1 cellular context compared by ENCODE assay signal in genomic region chr16:57244767-57245471, GRCh38.
TF ChIP-seq lines count a peak whose summit lies in the region.

Gene ARL2BP, plus strand, starts transcription at chr16:57245259. Its CDS starts 109 bp downstream, at chr16:57245368.

TF ChIP-seq in HepG2, 621 proteins besides CTCF, POLR2A, EP300 and RAD21 (continued from another document and continues in another):
- TF ChIP-seq REST (IDR thresholded peaks at IDR 0.05; ENCODE audit: borderline replicate concordance in 1 of 2, low read depth in 1 of 2, low read length in 2 of 2), result no peak
- TF ChIP-seq PLRG1 (conservative IDR thresholded peaks at IDR 0.05), result no peak
- peak; percentile 76 for TF ChIP-seq SP2 (CRISPR knock-in tag; IDR thresholded peaks at IDR 0.05)
- TF ChIP-seq ZHX2 (IDR thresholded peaks at IDR 0.05; ENCODE audit: low read depth), result peak; percentile 51; the same call in 1 of the 2 replicates
- TF ChIP-seq ZHX2 (CRISPR knock-in tag; IDR thresholded peaks at IDR 0.05; ENCODE audit: borderline replicate concordance), result peak; percentile 79; the same call in 1 of the 2 replicates
- TF ChIP-seq ZNF672 (CRISPR knock-in tag; IDR thresholded peaks at IDR 0.05), result 0 out of 2 replicates have a peak, but pooled peaks have one; percentile 10
- TF ChIP-seq, protein P1, sequence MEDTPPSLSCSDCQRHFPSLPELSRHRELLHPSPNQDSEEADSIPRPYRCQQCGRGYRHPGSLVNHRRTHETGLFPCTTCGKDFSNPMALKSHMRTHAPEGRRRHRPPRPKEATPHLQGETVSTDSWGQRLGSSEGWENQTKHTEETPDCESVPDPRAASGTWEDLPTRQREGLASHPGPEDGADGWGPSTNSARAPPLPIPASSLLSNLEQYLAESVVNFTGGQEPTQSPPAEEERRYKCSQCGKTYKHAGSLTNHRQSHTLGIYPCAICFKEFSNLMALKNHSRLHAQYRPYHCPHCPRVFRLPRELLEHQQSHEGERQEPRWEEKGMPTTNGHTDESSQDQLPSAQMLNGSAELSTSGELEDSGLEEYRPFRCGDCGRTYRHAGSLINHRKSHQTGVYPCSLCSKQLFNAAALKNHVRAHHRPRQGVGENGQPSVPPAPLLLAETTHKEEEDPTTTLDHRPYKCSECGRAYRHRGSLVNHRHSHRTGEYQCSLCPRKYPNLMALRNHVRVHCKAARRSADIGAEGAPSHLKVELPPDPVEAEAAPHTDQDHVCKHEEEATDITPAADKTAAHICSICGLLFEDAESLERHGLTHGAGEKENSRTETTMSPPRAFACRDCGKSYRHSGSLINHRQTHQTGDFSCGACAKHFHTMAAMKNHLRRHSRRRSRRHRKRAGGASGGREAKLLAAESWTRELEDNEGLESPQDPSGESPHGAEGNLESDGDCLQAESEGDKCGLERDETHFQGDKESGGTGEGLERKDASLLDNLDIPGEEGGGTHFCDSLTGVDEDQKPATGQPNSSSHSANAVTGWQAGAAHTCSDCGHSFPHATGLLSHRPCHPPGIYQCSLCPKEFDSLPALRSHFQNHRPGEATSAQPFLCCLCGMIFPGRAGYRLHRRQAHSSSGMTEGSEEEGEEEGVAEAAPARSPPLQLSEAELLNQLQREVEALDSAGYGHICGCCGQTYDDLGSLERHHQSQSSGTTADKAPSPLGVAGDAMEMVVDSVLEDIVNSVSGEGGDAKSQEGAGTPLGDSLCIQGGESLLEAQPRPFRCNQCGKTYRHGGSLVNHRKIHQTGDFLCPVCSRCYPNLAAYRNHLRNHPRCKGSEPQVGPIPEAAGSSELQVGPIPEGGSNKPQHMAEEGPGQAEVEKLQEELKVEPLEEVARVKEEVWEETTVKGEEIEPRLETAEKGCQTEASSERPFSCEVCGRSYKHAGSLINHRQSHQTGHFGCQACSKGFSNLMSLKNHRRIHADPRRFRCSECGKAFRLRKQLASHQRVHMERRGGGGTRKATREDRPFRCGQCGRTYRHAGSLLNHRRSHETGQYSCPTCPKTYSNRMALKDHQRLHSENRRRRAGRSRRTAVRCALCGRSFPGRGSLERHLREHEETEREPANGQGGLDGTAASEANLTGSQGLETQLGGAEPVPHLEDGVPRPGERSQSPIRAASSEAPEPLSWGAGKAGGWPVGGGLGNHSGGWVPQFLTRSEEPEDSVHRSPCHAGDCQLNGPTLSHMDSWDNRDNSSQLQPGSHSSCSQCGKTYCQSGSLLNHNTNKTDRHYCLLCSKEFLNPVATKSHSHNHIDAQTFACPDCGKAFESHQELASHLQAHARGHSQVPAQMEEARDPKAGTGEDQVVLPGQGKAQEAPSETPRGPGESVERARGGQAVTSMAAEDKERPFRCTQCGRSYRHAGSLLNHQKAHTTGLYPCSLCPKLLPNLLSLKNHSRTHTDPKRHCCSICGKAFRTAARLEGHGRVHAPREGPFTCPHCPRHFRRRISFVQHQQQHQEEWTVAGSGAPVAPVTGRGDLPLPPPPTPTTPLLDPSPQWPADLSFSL (CRISPR knock-in tag; IDR thresholded peaks at IDR 0.05), result no peak
- TF ChIP-seq KAT2B (IDR thresholded peaks at IDR 0.05; ENCODE audit: borderline replicate concordance, low read depth, low read length), result no peak
- peak; percentile 64; the same call in 1 of the 2 replicates for TF ChIP-seq KDM5A (IDR thresholded peaks at IDR 0.05; ENCODE audit: borderline replicate concordance, low read length)
- TF ChIP-seq MAZ (IDR thresholded peaks at IDR 0.05; ENCODE audit: borderline replicate concordance, low read depth, low read length), result peak; percentile 85
- peak; percentile 97 for TF ChIP-seq MAZ (CRISPR knock-in tag; IDR thresholded peaks at IDR 0.05; ENCODE audit: low read depth)
- TF ChIP-seq NFIC (IDR thresholded peaks at IDR 0.05; ENCODE audit: low read length), result no peak
- TF ChIP-seq, protein P2, sequence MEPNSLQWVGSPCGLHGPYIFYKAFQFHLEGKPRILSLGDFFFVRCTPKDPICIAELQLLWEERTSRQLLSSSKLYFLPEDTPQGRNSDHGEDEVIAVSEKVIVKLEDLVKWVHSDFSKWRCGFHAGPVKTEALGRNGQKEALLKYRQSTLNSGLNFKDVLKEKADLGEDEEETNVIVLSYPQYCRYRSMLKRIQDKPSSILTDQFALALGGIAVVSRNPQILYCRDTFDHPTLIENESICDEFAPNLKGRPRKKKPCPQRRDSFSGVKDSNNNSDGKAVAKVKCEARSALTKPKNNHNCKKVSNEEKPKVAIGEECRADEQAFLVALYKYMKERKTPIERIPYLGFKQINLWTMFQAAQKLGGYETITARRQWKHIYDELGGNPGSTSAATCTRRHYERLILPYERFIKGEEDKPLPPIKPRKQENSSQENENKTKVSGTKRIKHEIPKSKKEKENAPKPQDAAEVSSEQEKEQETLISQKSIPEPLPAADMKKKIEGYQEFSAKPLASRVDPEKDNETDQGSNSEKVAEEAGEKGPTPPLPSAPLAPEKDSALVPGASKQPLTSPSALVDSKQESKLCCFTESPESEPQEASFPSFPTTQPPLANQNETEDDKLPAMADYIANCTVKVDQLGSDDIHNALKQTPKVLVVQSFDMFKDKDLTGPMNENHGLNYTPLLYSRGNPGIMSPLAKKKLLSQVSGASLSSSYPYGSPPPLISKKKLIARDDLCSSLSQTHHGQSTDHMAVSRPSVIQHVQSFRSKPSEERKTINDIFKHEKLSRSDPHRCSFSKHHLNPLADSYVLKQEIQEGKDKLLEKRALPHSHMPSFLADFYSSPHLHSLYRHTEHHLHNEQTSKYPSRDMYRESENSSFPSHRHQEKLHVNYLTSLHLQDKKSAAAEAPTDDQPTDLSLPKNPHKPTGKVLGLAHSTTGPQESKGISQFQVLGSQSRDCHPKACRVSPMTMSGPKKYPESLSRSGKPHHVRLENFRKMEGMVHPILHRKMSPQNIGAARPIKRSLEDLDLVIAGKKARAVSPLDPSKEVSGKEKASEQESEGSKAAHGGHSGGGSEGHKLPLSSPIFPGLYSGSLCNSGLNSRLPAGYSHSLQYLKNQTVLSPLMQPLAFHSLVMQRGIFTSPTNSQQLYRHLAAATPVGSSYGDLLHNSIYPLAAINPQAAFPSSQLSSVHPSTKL (CRISPR knock-in tag; IDR thresholded peaks at IDR 0.05), result peak; percentile 29; the same call in 1 of the 2 replicates
- no peak for TF ChIP-seq LCORL (IDR thresholded peaks at IDR 0.05)
- peak; percentile 87 for TF ChIP-seq LCORL (CRISPR knock-in tag; IDR thresholded peaks at IDR 0.05)
- peak; percentile 73; the same call in 1 of the 2 replicates for TF ChIP-seq NR2C2 (CRISPR knock-in tag; IDR thresholded peaks at IDR 0.05; ENCODE audit: borderline replicate concordance)
- TF ChIP-seq ZSCAN12 (CRISPR knock-in tag; IDR thresholded peaks at IDR 0.05), result no peak; the same call in 1 of the 2 replicates
- TF ChIP-seq, protein P3, sequence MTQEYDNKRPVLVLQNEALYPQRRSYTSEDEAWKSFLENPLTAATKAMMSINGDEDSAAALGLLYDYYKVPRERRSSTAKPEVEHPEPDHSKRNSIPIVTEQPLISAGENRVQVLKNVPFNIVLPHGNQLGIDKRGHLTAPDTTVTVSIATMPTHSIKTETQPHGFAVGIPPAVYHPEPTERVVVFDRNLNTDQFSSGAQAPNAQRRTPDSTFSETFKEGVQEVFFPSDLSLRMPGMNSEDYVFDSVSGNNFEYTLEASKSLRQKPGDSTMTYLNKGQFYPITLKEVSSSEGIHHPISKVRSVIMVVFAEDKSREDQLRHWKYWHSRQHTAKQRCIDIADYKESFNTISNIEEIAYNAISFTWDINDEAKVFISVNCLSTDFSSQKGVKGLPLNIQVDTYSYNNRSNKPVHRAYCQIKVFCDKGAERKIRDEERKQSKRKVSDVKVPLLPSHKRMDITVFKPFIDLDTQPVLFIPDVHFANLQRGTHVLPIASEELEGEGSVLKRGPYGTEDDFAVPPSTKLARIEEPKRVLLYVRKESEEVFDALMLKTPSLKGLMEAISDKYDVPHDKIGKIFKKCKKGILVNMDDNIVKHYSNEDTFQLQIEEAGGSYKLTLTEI (CRISPR knock-in tag; conservative IDR thresholded peaks at IDR 0.05), result no peak
- TF ChIP-seq YEATS4 (CRISPR knock-in tag; IDR thresholded peaks at IDR 0.05; ENCODE audit: borderline replicate concordance), result peak; percentile 98
- peak; percentile 96 for TF ChIP-seq ZNF547 (CRISPR knock-in tag; IDR thresholded peaks at IDR 0.05)
- TF ChIP-seq ZNF281 (CRISPR knock-in tag; IDR thresholded peaks at IDR 0.05; ENCODE audit: borderline replicate concordance), result no peak
- TF ChIP-seq HOXA3 (CRISPR knock-in tag; IDR thresholded peaks at IDR 0.05), result peak; percentile 93
- TF ChIP-seq, protein P4, sequence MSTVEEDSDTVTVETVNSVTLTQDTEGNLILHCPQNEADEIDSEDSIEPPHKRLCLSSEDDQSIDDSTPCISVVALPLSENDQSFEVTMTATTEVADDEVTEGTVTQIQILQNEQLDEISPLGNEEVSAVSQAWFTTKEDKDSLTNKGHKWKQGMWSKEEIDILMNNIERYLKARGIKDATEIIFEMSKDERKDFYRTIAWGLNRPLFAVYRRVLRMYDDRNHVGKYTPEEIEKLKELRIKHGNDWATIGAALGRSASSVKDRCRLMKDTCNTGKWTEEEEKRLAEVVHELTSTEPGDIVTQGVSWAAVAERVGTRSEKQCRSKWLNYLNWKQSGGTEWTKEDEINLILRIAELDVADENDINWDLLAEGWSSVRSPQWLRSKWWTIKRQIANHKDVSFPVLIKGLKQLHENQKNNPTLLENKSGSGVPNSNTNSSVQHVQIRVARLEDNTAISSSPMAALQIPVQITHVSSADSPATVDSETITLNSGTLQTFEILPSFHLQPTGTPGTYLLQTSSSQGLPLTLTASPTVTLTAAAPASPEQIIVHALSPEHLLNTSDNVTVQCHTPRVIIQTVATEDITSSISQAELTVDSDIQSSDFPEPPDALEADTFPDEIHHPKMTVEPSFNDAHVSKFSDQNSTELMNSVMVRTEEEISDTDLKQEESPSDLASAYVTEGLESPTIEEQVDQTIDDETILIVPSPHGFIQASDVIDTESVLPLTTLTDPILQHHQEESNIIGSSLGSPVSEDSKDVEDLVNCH (CRISPR knock-in tag; IDR thresholded peaks at IDR 0.05), result no peak
